Comparison of ENCODE assay signal across 17 cellular contexts in genomic region chr15:100723323-100723801, GRCh38.
DNase-seq lines count a peak whose midpoint lies in the region; ATAC-seq and TF ChIP-seq lines count a peak whose summit lies in the region.
"Had no signal": no experiment of that assay in that cellular context is flagged by ENCODE, and none has a peak within 500 bp of the region (broad histone marks: within the 10 kb centered on the region; RNA-seq: fewer than 3 reads in every experiment).

No MANE protein-coding gene starts in this region.

- POLR2A ChIA-PET in PC-3 (lab: Charles Lee; ENCODE audit: unreplicated experiment) = no interaction called here

- H3K9me2 ChIP-seq in PC-3 (replicated peaks; ENCODE audit: low read length) = no peaks in the 10 kb centered on the region

- peaks cover 17% of the 10 kb centered on the region for H3F3A ChIP-seq in PC-3 (ENCODE audit: low read length, unreplicated experiment)

- no peaks in the 10 kb centered on the region for H3K27me3 Mint-ChIP-seq in osteocyte (ENCODE audit: unreplicated experiment)

- BruUV-seq in PC-3 (replicated peaks; lab: Mats Ljungman, UMichigan) = no TSS peak

- H2AFZ ChIP-seq in PC-3 (ENCODE audit: low read length) = no peak overlapping the region

- no peaks in the 10 kb centered on the region for H3K9me3 ChIP-seq in PC-3 (ENCODE audit: low read length)
- H3K9me3 ChIP-seq: gastrocnemius medialis, tibial artery had no signal

- DNase-seq in ACHN (peak; percentile 39), PC-3 (peak; percentile 75), ecto neural progenitor cell (ENCODE audit: low spot score) (peak; percentile 22), osteocyte (ENCODE audit: extremely low spot score, unreplicated experiment) (no peak), inferior parietal cortex (ENCODE audit: extremely low spot score) (no peak), left cardiac atrium (no peak), NCI-H2171 (lab: John Stamatoyannopoulos, UW) (no peak), GF-D8 (lab: John Stamatoyannopoulos, UW) (no peak)
- DNase-seq: activated T-cell treated with anti-CD3 and anti-CD28 coated beads for 4 hours; anterior cingulate cortex; DMS79 treated with DMSO at 0.1 percent for 48 hours; effector CD4-positive, alpha-beta T cell; gastrocnemius medialis; Karpas-422; NCI-H2081; NK-92 treated with Interleukin-12 subunit alpha and Interleukin-12 subunit beta, amount 100 ng/mL, for 24 hours; tibial artery had no signal

- no peaks in the 10 kb centered on the region for H3K9me3 Mint-ChIP-seq in osteocyte (ENCODE audit: unreplicated experiment)

- H3K4me3 ChIP-seq in PC-3 (ENCODE audit: low read length) = no peak overlapping the region
- H3K4me3 ChIP-seq: gastrocnemius medialis, tibial artery had no signal

- no peak overlapping the region for H3K4me3 Mint-ChIP-seq in osteocyte (ENCODE audit: unreplicated experiment)

- H3K4me1 ChIP-seq in PC-3 (ENCODE audit: insufficient read depth, low read length) = peaks cover 51% of the 10 kb centered on the region

- CTCF ChIA-PET in PC-3 (lab: Charles Lee) = no interaction called here

- H3K27ac ChIP-seq in PC-3 (ENCODE audit: low read length) = peak overlapping the region; percentile 100

- H3K79me2 ChIP-seq in PC-3 (ENCODE audit: low read length) = peaks cover 8% of the 10 kb centered on the region; the same call in 1 of the 2 replicates

- intact Hi-C loops in PC-3 (cut with micrococcal nuclease) = loop anchor here (2.0 to 5.0 kb wide), 3 partner anchors 34 to 149 kb away; no protein-coding TSS in a partner anchor
- intact Hi-C loops in left cardiac atrium (cut with DNase I) = no loop called here

- H3K36me3 Mint-ChIP-seq in osteocyte (ENCODE audit: unreplicated experiment) = no peaks in the 10 kb centered on the region

- peaks cover 51% of the 10 kb centered on the region for H3K4me1 Mint-ChIP-seq in osteocyte (ENCODE audit: unreplicated experiment)

- peak overlapping the region; percentile 80 for H3K27ac Mint-ChIP-seq in osteocyte (ENCODE audit: unreplicated experiment)

- no peak for ATAC-seq in PC-3
- ATAC-seq in left cardiac atrium = no peak
- ATAC-seq: gastrocnemius medialis had no signal

- H3K4me2 ChIP-seq in PC-3 (ENCODE audit: low read length) = peak overlapping the region; percentile 68

- no peaks in the 10 kb centered on the region for H3K27me3 ChIP-seq in PC-3 (ENCODE audit: low read length)
- H3K27me3 ChIP-seq: tibial artery had no signal

- H3K9ac ChIP-seq in PC-3 (ENCODE audit: low read length) = peak overlapping the region; percentile 90

- H4K20me1 ChIP-seq in PC-3 (ENCODE audit: low read length) = no peaks in the 10 kb centered on the region

- in situ Hi-C loops in ACHN (cut with HindIII; ENCODE audit: low pct_ligation_motif_present, low pct_unique_long_range_greater_than_20kb, low sequenced_read_pairs) = no loop called here

- no peaks in the 10 kb centered on the region for H3K36me3 ChIP-seq in PC-3 (ENCODE audit: low read depth, low read length)
- H3K36me3 ChIP-seq: gastrocnemius medialis, tibial artery had no signal

- TF ChIP-seq CTCF in PC-3 (conservative IDR thresholded peaks at IDR 0.05; ENCODE audit: low read depth, low read length) (no peak), osteocyte (IDR thresholded peaks at IDR 0.05) (no peak)

Comparison
In these comparisons a context has a peak if more than half of its experiments do, and no peak if none do; other contexts are left out.
1. DNase-seq: peak in ACHN (single experiment), PC-3 (single experiment) and ecto neural progenitor cell (single experiment); none in osteocyte (single experiment), inferior parietal cortex (single experiment), left cardiac atrium (single experiment), NCI-H2171 (single experiment) and GF-D8 (single experiment).